ENCODE assay signal across 8 cellular contexts in the genomic region with DNA sequence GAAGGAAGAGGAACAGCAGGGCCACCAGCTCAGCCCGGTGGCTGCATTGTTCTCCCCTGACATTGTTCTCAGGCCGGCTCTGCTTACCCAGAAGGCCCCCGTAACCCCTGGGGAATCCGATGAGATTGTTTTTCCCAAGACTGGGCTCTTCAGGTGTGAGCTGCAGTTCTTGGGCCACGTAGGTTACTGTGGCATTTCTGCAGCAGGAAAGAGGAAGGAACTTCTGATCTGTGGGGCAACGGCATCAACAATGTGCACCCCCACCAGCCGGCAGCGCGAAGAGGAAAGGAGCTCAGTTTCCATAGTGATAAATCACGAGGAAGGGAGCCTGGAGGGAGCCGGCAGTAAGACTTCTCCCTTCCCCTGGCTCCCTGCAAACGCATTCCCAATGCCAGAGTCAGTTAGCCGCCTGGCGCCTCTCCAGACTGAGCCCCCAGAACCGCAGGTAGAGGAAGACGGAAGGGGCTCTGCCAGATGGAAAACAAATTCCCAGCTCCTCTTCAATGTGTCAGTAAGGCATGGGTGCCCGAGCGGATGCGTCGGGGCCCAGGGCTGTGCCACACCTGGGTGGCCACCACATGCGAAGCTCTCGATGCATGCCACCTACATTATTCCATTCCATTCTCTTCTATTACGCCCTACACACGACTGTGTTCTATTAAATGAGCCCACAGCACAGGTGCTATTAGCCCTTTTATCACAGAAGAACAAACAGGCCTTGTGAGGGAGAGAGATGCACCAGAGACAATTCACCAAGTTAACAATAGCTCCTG. TPM values are rescaled to one million over a fixed set of nuclear protein-coding genes. Genes with fewer than 3 reads are reported as not detected.
DNase-seq lines count a peak whose midpoint lies in the region; ATAC-seq and TF ChIP-seq lines count a peak whose summit lies in the region.

No MANE protein-coding gene starts in this region.

- H3K9me3 ChIP-seq in mesodermal cell (ENCODE audit: control insufficient read depth, low read length), result no peaks in the 10 kb centered on the region
- H3K9me3 ChIP-seq in upper lobe of left lung, result no peaks in the 10 kb centered on the region
- H3K9me3 ChIP-seq in prostate gland, result no peaks in the 10 kb centered on the region

- H3K4me3 Mint-ChIP-seq in endothelial cell (ENCODE audit: unreplicated experiment), result peak overlapping the region; percentile 79

- peak overlapping the region; percentile 100 for H3K27ac Mint-ChIP-seq in endothelial cell (ENCODE audit: unreplicated experiment)

- H3K36me3 ChIP-seq in mesodermal cell (ENCODE audit: control insufficient read depth, insufficient read depth, low read length), result no peaks in the 10 kb centered on the region
- H3K36me3 ChIP-seq in upper lobe of left lung, result no peaks in the 10 kb centered on the region
- H3K36me3 ChIP-seq in prostate gland, result no peaks in the 10 kb centered on the region

- peak; percentile 84 for DNase-seq in GDM1 (lab: John Stamatoyannopoulos, UW)
- peak; percentile 83 to 86 for DNase-seq in NOMO-1 (lab: John Stamatoyannopoulos, UW; ENCODE audit: unreplicated experiment in 2 of 2)
- peak; percentile 74 for DNase-seq in endothelial cell (ENCODE audit: low spot score)
- peak; percentile 50 to 72 for DNase-seq in upper lobe of left lung
- DNase-seq in COLO668 (lab: John Stamatoyannopoulos, UW; ENCODE audit: unreplicated experiment), result no peak
- DNase-seq in prostate gland (ENCODE audit: low spot score), result no peak

- H3K27me3 ChIP-seq in upper lobe of left lung (no peaks in the 10 kb centered on the region), prostate gland (replicated peaks; ENCODE audit: insufficient read depth) (no peaks in the 10 kb centered on the region)

- H3K4me3 ChIP-seq in mesodermal cell (ENCODE audit: extremely low read depth, insufficient read depth, low read length, poor library complexity, severe bottlenecking) (peak overlapping the region; percentile 17), upper lobe of left lung (peak overlapping the region in 3 of 4 donors; percentile 11 to 40 (median 29)), prostate gland (no peak overlapping the region)

- no peaks in the 10 kb centered on the region for H3K9me3 Mint-ChIP-seq in endothelial cell (ENCODE audit: unreplicated experiment)

- TF ChIP-seq POLR2A in upper lobe of left lung (IDR thresholded peaks at IDR 0.05) (peak in 1 of 4 donors; percentile 45), prostate gland (IDR thresholded peaks at IDR 0.05) (no peak)

- TF ChIP-seq CTCF in endothelial cell (IDR thresholded peaks at IDR 0.05; ENCODE audit: unreplicated experiment), result no peak
- TF ChIP-seq CTCF in upper lobe of left lung (IDR thresholded peaks at IDR 0.05), result no peak
- TF ChIP-seq CTCF in prostate gland (IDR thresholded peaks at IDR 0.05), result no peak

- H3K4me1 ChIP-seq in mesodermal cell (ENCODE audit: control insufficient read depth, insufficient read depth, low read length, poor library complexity, severe bottlenecking), result peaks cover 11% of the 10 kb centered on the region
- peaks cover 19 to 40% (median 31%) of the 10 kb centered on the region in 4 donors for H3K4me1 ChIP-seq in upper lobe of left lung
- H3K4me1 ChIP-seq in prostate gland (replicated peaks), result no peaks in the 10 kb centered on the region

- peaks cover 3% of the 10 kb centered on the region for H3K27me3 Mint-ChIP-seq in endothelial cell (ENCODE audit: unreplicated experiment)

- H3K36me3 Mint-ChIP-seq in endothelial cell (ENCODE audit: low read depth, unreplicated experiment), result peaks cover 4% of the 10 kb centered on the region

- peak; percentile 76 to 82 for ATAC-seq in upper lobe of left lung (ENCODE audit: low FRiP score in 2 of 2)
- no peak for ATAC-seq in HG02884 (IDR thresholded peaks at IDR 0.05; ENCODE audit: unreplicated experiment)

- 42 to 51% methylated on average over 13 to 22 of the region's 24 CpGs for WGBS in mesodermal cell (ENCODE audit: insufficient coverage in 2 of 2), 2 experiments
- 30 to 42% methylated on average over 12 to 24 of the region's 24 CpGs for WGBS in upper lobe of left lung, 2 donors
- WGBS in prostate gland, result 39% methylated on average over 24 of the region's 24 CpGs

- H3K4me1 Mint-ChIP-seq in endothelial cell (ENCODE audit: unreplicated experiment), result peaks cover 43% of the 10 kb centered on the region

- H3K27ac ChIP-seq in mesodermal cell (ENCODE audit: low read depth, low read length, severe bottlenecking) (peak overlapping the region; percentile 73), upper lobe of left lung (peak overlapping the region; percentile 72 to 77 (median 74)), prostate gland (no peak overlapping the region)

- intact Hi-C loops in prostate gland (cut with DNase I), result no loop called here

- TF ChIP-seq EP300 in upper lobe of left lung (IDR thresholded peaks at IDR 0.05), result no peak

RNA-seq across cellular contexts. Expression of a gene that starts 21.5 kb away (rescaled TPM):
- total RNA-seq in endothelial cell (ENCODE audit: unreplicated experiment) (844 TPM), upper lobe of left lung (100 to 1,000 TPM; 142 to 635 (median 351) TPM), prostate gland (10 to 100 TPM; 22.0 to 57.9 TPM)
- polyA plus RNA-seq in mesodermal cell (2013, experiment 1 of 2), result 87.8 TPM
- 56.2 TPM for polyA plus RNA-seq in mesodermal cell (2013, experiment 2 of 2)

RNA-seq across cellular contexts. Expression of a gene that starts 36.7 kb away (rescaled TPM):
- total RNA-seq in endothelial cell (ENCODE audit: unreplicated experiment) (1.6 TPM), upper lobe of left lung (10 to 100 TPM in 3 of 6 donors, 1 to 10 TPM in 3; 6.3 to 22.9 (median 10.2) TPM), prostate gland (1 to 10 TPM in 1 of 2 donors, under 1 TPM in 1; 0.77 to 4.3 TPM)
- polyA plus RNA-seq in mesodermal cell (2013, experiment 1 of 2), result 0.37 TPM
- not detected for polyA plus RNA-seq in mesodermal cell (2013, experiment 2 of 2)

Comparison
In these comparisons a context has a peak if more than half of its experiments do, and no peak if none do; other contexts are left out.
1. DNase-seq: peak in GDM1 (single experiment), NOMO-1 (2 of 2), endothelial cell (single experiment) and upper lobe of left lung (2 of 2); none in COLO668 (single experiment) and prostate gland (single experiment).
2. H3K27ac ChIP-seq: peak in mesodermal cell (single experiment) and upper lobe of left lung (4 of 4); none in prostate gland (0 of 2).
3. H3K4me3 ChIP-seq: peak in mesodermal cell (single experiment) and upper lobe of left lung (3 of 4); none in prostate gland (0 of 2).